In the genomic region with DNA sequence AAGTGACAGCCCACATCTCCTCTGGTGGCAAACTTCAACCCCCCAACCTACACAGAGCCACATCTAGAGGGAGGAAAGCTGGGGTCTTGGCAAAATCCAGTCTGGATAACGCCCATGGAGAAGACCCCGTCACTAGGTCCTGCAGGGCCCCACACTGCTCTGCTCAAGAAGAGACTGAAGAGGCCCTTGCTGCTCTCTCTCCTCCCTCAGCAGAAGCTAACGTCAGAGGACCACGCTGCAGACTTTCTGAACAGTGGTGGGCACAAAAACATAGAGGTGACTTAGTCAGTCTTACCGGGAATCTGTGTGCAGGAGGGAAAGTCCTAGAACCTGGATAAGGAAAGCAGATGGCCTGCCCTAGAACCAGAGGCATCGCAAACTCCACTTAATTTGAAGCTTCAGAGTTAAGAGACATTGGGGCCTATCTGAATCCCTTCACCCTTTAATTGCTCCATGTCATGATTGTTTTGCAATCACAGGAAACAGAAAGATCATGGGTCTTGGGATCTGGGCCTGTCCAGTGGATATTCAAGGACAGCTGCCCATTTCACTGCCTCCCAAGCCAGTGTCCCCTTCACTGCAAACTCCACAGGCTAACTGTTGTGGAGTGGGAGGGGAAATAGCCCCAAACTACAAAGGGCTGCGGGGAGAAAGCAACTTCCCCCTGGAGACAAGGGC, we compare ENCODE assay signal across 1 cellular context.
TF ChIP-seq lines count a peak whose summit lies in the region.

No MANE protein-coding gene starts in this region.

TF ChIP-seq in HepG2, 621 proteins besides CTCF, POLR2A, EP300 and RAD21 (continued from another document):
- TF ChIP-seq ZNF281 (CRISPR knock-in tag; IDR thresholded peaks at IDR 0.05; ENCODE audit: borderline replicate concordance) (no peak), THYN1 (CRISPR knock-in tag; IDR thresholded peaks at IDR 0.05; ENCODE audit: borderline replicate concordance, low read depth) (no peak), ATRX (CRISPR knock-in tag; IDR thresholded peaks at IDR 0.05; ENCODE audit: borderline replicate concordance) (no peak), MLLT10 (CRISPR knock-in tag; IDR thresholded peaks at IDR 0.05) (no peak), ZNF75D (CRISPR knock-in tag; IDR thresholded peaks at IDR 0.05; ENCODE audit: borderline replicate concordance) (no peak), THAP7 (CRISPR knock-in tag; IDR thresholded peaks at IDR 0.05) (no peak), ZNF20 (CRISPR knock-in tag; IDR thresholded peaks at IDR 0.05) (no peak), KAT8 (CRISPR knock-in tag; IDR thresholded peaks at IDR 0.05) (no peak), GABPB1 (CRISPR knock-in tag; IDR thresholded peaks at IDR 0.05) (no peak), ZNF605 (CRISPR knock-in tag; IDR thresholded peaks at IDR 0.05) (no peak), ZNF317 (CRISPR knock-in tag; IDR thresholded peaks at IDR 0.05) (no peak), ZBTB20 (CRISPR knock-in tag; IDR thresholded peaks at IDR 0.05; ENCODE audit: borderline replicate concordance, low read depth) (no peak), ZNF792 (CRISPR knock-in tag; IDR thresholded peaks at IDR 0.05) (no peak), ZNF18 (CRISPR knock-in tag; IDR thresholded peaks at IDR 0.05; ENCODE audit: insufficient replicate concordance) (no peak)
- TF ChIP-seq, protein P1, sequence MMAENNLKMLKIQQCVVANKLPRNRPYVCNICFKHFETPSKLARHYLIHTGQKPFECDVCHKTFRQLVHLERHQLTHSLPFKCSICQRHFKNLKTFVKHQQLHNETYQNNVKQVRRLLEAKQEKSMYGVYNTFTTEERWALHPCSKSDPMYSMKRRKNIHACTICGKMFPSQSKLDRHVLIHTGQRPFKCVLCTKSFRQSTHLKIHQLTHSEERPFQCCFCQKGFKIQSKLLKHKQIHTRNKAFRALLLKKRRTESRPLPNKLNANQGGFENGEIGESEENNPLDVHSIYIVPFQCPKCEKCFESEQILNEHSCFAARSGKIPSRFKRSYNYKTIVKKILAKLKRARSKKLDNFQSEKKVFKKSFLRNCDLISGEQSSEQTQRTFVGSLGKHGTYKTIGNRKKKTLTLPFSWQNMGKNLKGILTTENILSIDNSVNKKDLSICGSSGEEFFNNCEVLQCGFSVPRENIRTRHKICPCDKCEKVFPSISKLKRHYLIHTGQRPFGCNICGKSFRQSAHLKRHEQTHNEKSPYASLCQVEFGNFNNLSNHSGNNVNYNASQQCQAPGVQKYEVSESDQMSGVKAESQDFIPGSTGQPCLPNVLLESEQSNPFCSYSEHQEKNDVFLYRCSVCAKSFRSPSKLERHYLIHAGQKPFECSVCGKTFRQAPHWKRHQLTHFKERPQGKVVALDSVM (CRISPR knock-in tag; IDR thresholded peaks at IDR 0.05) = no peak
- TF ChIP-seq, protein P2, sequence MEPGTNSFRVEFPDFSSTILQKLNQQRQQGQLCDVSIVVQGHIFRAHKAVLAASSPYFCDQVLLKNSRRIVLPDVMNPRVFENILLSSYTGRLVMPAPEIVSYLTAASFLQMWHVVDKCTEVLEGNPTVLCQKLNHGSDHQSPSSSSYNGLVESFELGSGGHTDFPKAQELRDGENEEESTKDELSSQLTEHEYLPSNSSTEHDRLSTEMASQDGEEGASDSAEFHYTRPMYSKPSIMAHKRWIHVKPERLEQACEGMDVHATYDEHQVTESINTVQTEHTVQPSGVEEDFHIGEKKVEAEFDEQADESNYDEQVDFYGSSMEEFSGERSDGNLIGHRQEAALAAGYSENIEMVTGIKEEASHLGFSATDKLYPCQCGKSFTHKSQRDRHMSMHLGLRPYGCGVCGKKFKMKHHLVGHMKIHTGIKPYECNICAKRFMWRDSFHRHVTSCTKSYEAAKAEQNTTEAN (CRISPR knock-in tag; conservative IDR thresholded peaks at IDR 0.05) = no peak
